ENCODE assay signal across 3 cellular contexts in genomic region chr2:136696438-136696837, GRCh38.
"Had no signal": no experiment of that assay in that cellular context is flagged by ENCODE, and none has a peak within 500 bp of the region (broad histone marks: within the 10 kb centered on the region; RNA-seq: fewer than 3 reads in every experiment).

No MANE protein-coding gene starts in this region.

- H3K4me3 ChIP-seq: GM12878 had no signal

- DNase-seq: GDM1, GF-D8 had no signal

- ATAC-seq: GM12878 had no signal
